ENCODE assay signal across 8 cellular contexts in genomic region chr15:69059170-69059943, GRCh38. TPM values are rescaled to one million over a fixed set of nuclear protein-coding genes. Genes with fewer than 3 reads are reported as not detected.
DNase-seq lines count a peak whose midpoint lies in the region; ATAC-seq and TF ChIP-seq lines count a peak whose summit lies in the region.

No MANE protein-coding gene starts in this region.

- peaks cover 21% of the 10 kb centered on the region for H3K4me1 Mint-ChIP-seq in activated T-helper 1 cell treated with anti-CD3 and anti-CD28 coated beads, Interleukin-12 subunit alpha, Interleukin-12 subunit beta, Interleukin-2, Interleukin-4 antibody, amounts not matched to agents 30 ng/mL and 10 ng/mL and 1 ng/mL, durations not matched to agents 14 hours and 24 hours and 36 hours (ENCODE audit: low read depth)

- H3K36me3 ChIP-seq in RWPE2 (ENCODE audit: low read depth), result no peaks in the 10 kb centered on the region

- intact Hi-C loops in activated T-helper 1 cell treated with anti-CD3 and anti-CD28 coated beads, Interleukin-12 subunit alpha, Interleukin-12 subunit beta, Interleukin-2, Interleukin-4 antibody, amounts not matched to agents 30 ng/mL and 10 ng/mL and 1 ng/mL, durations not matched to agents 14 hours and 24 hours and 36 hours (cut with micrococcal nuclease), result loop anchor here (1.0 kb wide), 5 partner anchors 166 to 407 kb away; partner anchors contain the start of gene KIF23

- no peak overlapping the region for H3K4me3 Mint-ChIP-seq in activated T-helper 1 cell treated with anti-CD3 and anti-CD28 coated beads, Interleukin-12 subunit alpha, Interleukin-12 subunit beta, Interleukin-2, Interleukin-4 antibody, amounts not matched to agents 30 ng/mL and 10 ng/mL and 1 ng/mL, durations not matched to agents 14 hours and 24 hours and 36 hours

- H3K4me3 ChIP-seq in RWPE2 (ENCODE audit: severe bottlenecking) (no peak overlapping the region), fibroblast of the aortic adventitia (ENCODE audit: low read depth, low read length) (no peak overlapping the region)

- H3K27ac Mint-ChIP-seq in activated T-helper 1 cell treated with anti-CD3 and anti-CD28 coated beads, Interleukin-12 subunit alpha, Interleukin-12 subunit beta, Interleukin-2, Interleukin-4 antibody, amounts not matched to agents 30 ng/mL and 10 ng/mL and 1 ng/mL, durations not matched to agents 14 hours and 24 hours and 36 hours, result no peak overlapping the region

- TF ChIP-seq CTCF in RWPE2 (IDR thresholded peaks at IDR 0.05; ENCODE audit: poor library complexity, severe bottlenecking), result peak; percentile 99
- peak; percentile 79 for TF ChIP-seq CTCF in fibroblast of the aortic adventitia (IDR thresholded peaks at IDR 0.05; ENCODE audit: insufficient read depth, low read length)

- no peaks in the 10 kb centered on the region for H3K9me3 ChIP-seq in RWPE2 (ENCODE audit: severe bottlenecking)

- H3K9me3 Mint-ChIP-seq in activated T-helper 1 cell treated with anti-CD3 and anti-CD28 coated beads, Interleukin-12 subunit alpha, Interleukin-12 subunit beta, Interleukin-2, Interleukin-4 antibody, amounts not matched to agents 30 ng/mL and 10 ng/mL and 1 ng/mL, durations not matched to agents 14 hours and 24 hours and 36 hours, result no peaks in the 10 kb centered on the region

- peaks cover 10% of the 10 kb centered on the region for H3K27me3 Mint-ChIP-seq in activated T-helper 1 cell treated with anti-CD3 and anti-CD28 coated beads, Interleukin-12 subunit alpha, Interleukin-12 subunit beta, Interleukin-2, Interleukin-4 antibody, amounts not matched to agents 30 ng/mL and 10 ng/mL and 1 ng/mL, durations not matched to agents 14 hours and 24 hours and 36 hours (ENCODE audit: insufficient read depth)

- H3K27ac ChIP-seq in RWPE2 (ENCODE audit: poor library complexity, severe bottlenecking), result no peak overlapping the region

- H3K4me1 ChIP-seq in RWPE2 (ENCODE audit: insufficient read depth, poor library complexity, severe bottlenecking), result peaks cover 5% of the 10 kb centered on the region

- ATAC-seq in RWPE2 (ENCODE audit: low read depth) (peak; percentile 74), GM21367 (IDR thresholded peaks at IDR 0.05; ENCODE audit: unreplicated experiment) (no peak)

- H3K36me3 Mint-ChIP-seq in activated T-helper 1 cell treated with anti-CD3 and anti-CD28 coated beads, Interleukin-12 subunit alpha, Interleukin-12 subunit beta, Interleukin-2, Interleukin-4 antibody, amounts not matched to agents 30 ng/mL and 10 ng/mL and 1 ng/mL, durations not matched to agents 14 hours and 24 hours and 36 hours (ENCODE audit: low read depth), result no peaks in the 10 kb centered on the region

- H3K27me3 ChIP-seq in RWPE2 (ENCODE audit: insufficient read depth, poor library complexity, severe bottlenecking), result no peaks in the 10 kb centered on the region

- peak; percentile 25 for DNase-seq in DMS153 treated with DMSO at 0.1 percent for 48 hours (lab: John Stamatoyannopoulos, UW; ENCODE audit: unreplicated experiment)
- peak; percentile 82 for DNase-seq in M059J (ENCODE audit: low read depth)
- DNase-seq in RWPE2 (ENCODE audit: low spot score), result no peak
- peak; percentile 46 for DNase-seq in activated T-helper 1 cell treated with anti-CD3 and anti-CD28 coated beads, Interleukin-12 subunit alpha, Interleukin-12 subunit beta, Interleukin-2, Interleukin-4 antibody, amounts not matched to agents 30 ng/mL and 10 ng/mL and 1 ng/mL, durations not matched to agents 14 hours and 24 hours and 36 hours (ENCODE audit: low spot score)
- DNase-seq in fibroblast of the aortic adventitia (ENCODE audit: low read depth), result peak; percentile 87
- DNase-seq in occipital lobe (lab: John Stamatoyannopoulos, UW), result peak; percentile 72
- peak; percentile 98 for DNase-seq in superior temporal gyrus (ENCODE audit: extremely low spot score)

RNA-seq across cellular contexts. Expression of gene NOX5, which starts 44.9 kb away (rescaled TPM):
- total RNA-seq in M059J (2014; rRNA removed; shearing (Covaris generic)), result 0.34 and 1.1 TPM in 2 replicates
- 0.03 TPM in 1 of 2 replicates, not detected in the other for total RNA-seq in activated T-helper 1 cell treated with anti-CD3 and anti-CD28 coated beads, Interleukin-12 subunit alpha, Interleukin-12 subunit beta, Interleukin-2, Interleukin-4 antibody, amounts not matched to agents 30 ng/mL and 10 ng/mL and 1 ng/mL, durations not matched to agents 14 hours and 24 hours and 36 hours
- total RNA-seq in fibroblast of the aortic adventitia (ENCODE audit: low replicate concordance) (0.08 and 0.27 TPM in 2 replicates), occipital lobe (under 0.01 TPM)
